Comparison of ENCODE assay signal across 8 cellular contexts in genomic region chr6:40719671-40720374, GRCh38.
DNase-seq lines count a peak whose midpoint lies in the region; ATAC-seq and TF ChIP-seq lines count a peak whose summit lies in the region.

No MANE protein-coding gene starts in this region.

- H3K4me1 ChIP-seq in Karpas-422 (ENCODE audit: low read length): peaks cover 100% of the 10 kb centered on the region
- H3K4me1 ChIP-seq in lower lobe of right lung: peaks cover 16% of the 10 kb centered on the region
- H3K4me1 ChIP-seq in effector memory CD4-positive, alpha-beta T cell (ENCODE audit: control insufficient read depth, insufficient read depth, low read length, poor library complexity, severe bottlenecking): no peaks in the 10 kb centered on the region

- H3K9me2 ChIP-seq in Karpas-422 (replicated peaks; ENCODE audit: insufficient read depth, low read length): no peaks in the 10 kb centered on the region

- ATAC-seq in lower lobe of right lung (peak; percentile 56 to 75), HG03139 (IDR thresholded peaks at IDR 0.05; ENCODE audit: unreplicated experiment) (no peak), GM19452 (IDR thresholded peaks at IDR 0.05; ENCODE audit: unreplicated experiment) (no peak)

- no peaks in the 10 kb centered on the region for H3K27me3 ChIP-seq in BJ (ENCODE audit: control insufficient read depth, insufficient read depth, low read length)
- no peaks in the 10 kb centered on the region for H3K27me3 ChIP-seq in Karpas-422 (ENCODE audit: low read length)
- H3K27me3 ChIP-seq in lower lobe of right lung (ENCODE audit: low read depth): no peaks in the 10 kb centered on the region
- no peaks in the 10 kb centered on the region for H3K27me3 ChIP-seq in effector memory CD4-positive, alpha-beta T cell (replicated peaks; ENCODE audit: control insufficient read depth, insufficient read depth, low read length, poor library complexity, severe bottlenecking)

- peak overlapping the region; percentile 83 for H3K4me2 ChIP-seq in Karpas-422 (ENCODE audit: low read depth, low read length, poor library complexity, severe bottlenecking)

- DNase-seq in BJ (ENCODE audit: low read depth) (peak; percentile 32), GM19240 (ENCODE audit: insufficient read length, low spot score) (peak; percentile 10), Karpas-422 (peak; percentile 93), lower lobe of right lung (no peak)
- DNase-seq in effector memory CD4-positive, alpha-beta T cell: no peak

- H3K79me2 ChIP-seq in Karpas-422 (ENCODE audit: low read length): no peaks in the 10 kb centered on the region

- POLR2A ChIA-PET in BJ (lab: Charles Lee): no interaction called here

- CTCF ChIA-PET in BJ (lab: Yijun Ruan, JAX): interaction anchor here (0.6 to 1.0 kb wide), 2 partner anchors 18 to 270 kb away, joined by 3 read pairs; no protein-coding TSS in a partner anchor

- H3K36me3 ChIP-seq in BJ (ENCODE audit: control insufficient read depth, insufficient read depth, low read length) (no peaks in the 10 kb centered on the region), Karpas-422 (ENCODE audit: insufficient read depth, low read length) (no peaks in the 10 kb centered on the region), lower lobe of right lung (no peaks in the 10 kb centered on the region)
- H3K36me3 ChIP-seq in effector memory CD4-positive, alpha-beta T cell (ENCODE audit: control insufficient read depth, insufficient read depth, low read length): no peaks in the 10 kb centered on the region

- H3K9me3 ChIP-seq in Karpas-422 (ENCODE audit: low read length): no peaks in the 10 kb centered on the region
- no peaks in the 10 kb centered on the region for H3K9me3 ChIP-seq in lower lobe of right lung
- no peaks in the 10 kb centered on the region for H3K9me3 ChIP-seq in effector memory CD4-positive, alpha-beta T cell (ENCODE audit: control insufficient read depth, low read length)

- no peak overlapping the region for H3K4me3 ChIP-seq in BJ (ENCODE audit: low read depth, low read length)
- H3K4me3 ChIP-seq in Karpas-422 (ENCODE audit: low read length): peak overlapping the region; percentile 67
- H3K4me3 ChIP-seq in lower lobe of right lung: no peak overlapping the region
- no peak overlapping the region for H3K4me3 ChIP-seq in effector memory CD4-positive, alpha-beta T cell (ENCODE audit: insufficient read depth, low read depth, low read length, poor library complexity, severe bottlenecking)

- H3K9ac ChIP-seq in Karpas-422 (ENCODE audit: low read length): peak overlapping the region; percentile 84

- no peak overlapping the region for H2AFZ ChIP-seq in Karpas-422 (ENCODE audit: low read length)

- H3K27ac ChIP-seq in Karpas-422 (ENCODE audit: low read length) (peak overlapping the region; percentile 99), angular gyrus (ENCODE audit: low read depth, low read length) (peak overlapping the region; percentile 54), lower lobe of right lung (peak overlapping the region; percentile 25)
- no peak overlapping the region for H3K27ac ChIP-seq in effector memory CD4-positive, alpha-beta T cell (ENCODE audit: insufficient read depth, low read length, poor library complexity, severe bottlenecking)

- intact Hi-C loops in lower lobe of right lung (cut with DNase I): no loop called here

- TF ChIP-seq CTCF in BJ (IDR thresholded peaks at IDR 0.05; ENCODE audit: insufficient read depth, low read depth, low read length) (no peak), lower lobe of right lung (IDR thresholded peaks at IDR 0.05) (no peak)

- no peaks in the 10 kb centered on the region for H4K20me1 ChIP-seq in Karpas-422 (ENCODE audit: insufficient read depth, low read depth, low read length)

Comparison
In these comparisons a context has a peak if more than half of its experiments do, and no peak if none do; other contexts are left out.
1. DNase-seq: peak in BJ (single experiment), GM19240 (single experiment) and Karpas-422 (single experiment); none in lower lobe of right lung (single experiment) and effector memory CD4-positive, alpha-beta T cell (0 of 3).
2. ATAC-seq: peak in lower lobe of right lung (2 of 2); none in HG03139 (single experiment) and GM19452 (single experiment).